Comparison of ENCODE assay signal across 12 cellular contexts in genomic region chr12:48514728-48515127, GRCh38. TPM values are rescaled to one million over a fixed set of nuclear protein-coding genes. Genes with fewer than 3 reads are reported as not detected.
"Had no signal": no experiment of that assay in that cellular context is flagged by ENCODE, and none has a peak within 500 bp of the region (broad histone marks: within the 10 kb centered on the region; RNA-seq: fewer than 3 reads in every experiment).

No MANE protein-coding gene starts in this region.

- H3K9me3 Mint-ChIP-seq: HFFc6 had no signal

- H3K36me3 ChIP-seq: HAP-1 had no signal

- H3K4me1 ChIP-seq: HAP-1 had no signal

- H3K4me3 Mint-ChIP-seq: GM23338, H9, HFFc6 had no signal

- H3K9me3 ChIP-seq: HAP-1 had no signal

- H3K4me3 ChIP-seq: GM23248, GM23338, HAP-1 had no signal

- H3K27ac ChIP-seq: GM23248 had no signal

- H3K9ac ChIP-seq: GM23248 had no signal

- H3K27ac Mint-ChIP-seq: GM23338, H9, HFFc6 had no signal

- H2AFZ ChIP-seq: GM23248, GM23338 had no signal

- DNase-seq: GM23248, GOT3, H7, H9, HCEC 1CT, HFFc6 had no signal

- H3K4me1 Mint-ChIP-seq: GM23338, H9 had no signal

- H3K4me2 ChIP-seq: GM23338 had no signal

- ATAC-seq: GM23338, HCT116 had no signal

- FAIRE-seq: H1, H54 had no signal

RNA-seq across cellular contexts. Expression of gene OR8S1, which starts 10.7 kb away (rescaled TPM):
- total RNA-seq: GM23248, GM23338, H1, H4, H7, H9, HFFc6 had no signal
- polyA plus RNA-seq: GM23248, GM23338, H1 had no signal

RNA-seq across cellular contexts. Expression of gene C12orf54, which starts 32.4 kb away (rescaled TPM):
- total RNA-seq: GM23248, GM23338, H1, H4, H7, H9, HFFc6 had no signal
- polyA plus RNA-seq: GM23248, GM23338, H1 had no signal

RNA-seq across cellular contexts. Expression of gene ANP32D, which starts 42.4 kb away (rescaled TPM):
- total RNA-seq: GM23248, GM23338, H1, H4, H7, H9, HFFc6 had no signal
- polyA plus RNA-seq: GM23248, GM23338, H1 had no signal

RNA-seq across cellular contexts. Expression of gene LALBA, which starts 55.1 kb away (rescaled TPM):
- total RNA-seq: GM23248, GM23338, H1, H4, H7, H9, HFFc6 had no signal
- polyA plus RNA-seq: GM23248, GM23338, H1 had no signal
